ENCODE assay signal across 8 cellular contexts in genomic region chr6:166382933-166383816, GRCh38.
A peak's percentile ranks its signal among the peaks of the same experiment; 100 is the strongest.
DNase-seq lines count a peak whose midpoint lies in the region; ATAC-seq lines count a peak whose summit lies in the region.

Gene MPC1 (minus strand): TSS chr6:166382940. CDS start chr6:166382876, 64 bp downstream.

- DNase-seq in NCI-H526 (lab: John Stamatoyannopoulos, UW) (peak; percentile 85 to 98), kidney tubule cell (ENCODE audit: low spot score) (peak; percentile 97)
- DNase-seq in activated CD4-positive, alpha-beta T cell treated with anti-CD3 and anti-CD28 coated beads for 48 hours = peak; percentile 95
- peak; percentile 84 to 87 for DNase-seq in stimulated activated CD4-positive, alpha-beta T cell treated with anti-CD3 and anti-CD28 coated beads, Interleukin-1b, Interleukin-23, amount 100 ng/mL, for 1 hour (ENCODE audit: low read depth in 2 of 2)

- no peaks in the 10 kb centered on the region for H3K36me3 ChIP-seq in BLaER1

- peak; percentile 91 for ATAC-seq in GM19328 (IDR thresholded peaks at IDR 0.05; ENCODE audit: unreplicated experiment)
- ATAC-seq in HG03469 (IDR thresholded peaks at IDR 0.05; ENCODE audit: unreplicated experiment) = peak; percentile 86

- H3K9me3 ChIP-seq in BLaER1 = no peaks in the 10 kb centered on the region

- H3K4me3 ChIP-seq in BLaER1 = peak within 1 kb of the TSS; percentile 96

- H3K27me3 ChIP-seq in BLaER1 = peaks cover 5% of the 10 kb centered on the region; the same call in 1 of the 2 replicates

- peak within 1 kb of the TSS; percentile 85 for H3K9ac ChIP-seq in BLaER1

- peaks cover 6% of the 10 kb centered on the region; the same call in 1 of the 2 replicates for H4K20me1 ChIP-seq in BLaER1

- peaks cover 28% of the 10 kb centered on the region for H3K4me1 ChIP-seq in BLaER1

- peak within 1 kb of the TSS; percentile 98 for H3K4me2 ChIP-seq in BLaER1

- peak within 1 kb of the TSS; percentile 82 for H3K27ac ChIP-seq in BLaER1
- H3K27ac ChIP-seq in cingulate gyrus (ENCODE audit: low read depth, low read length) = peak within 1 kb of the TSS; percentile 83

Comparison
In these comparisons a context has a peak if more than half of its experiments do, and no peak if none do; other contexts are left out.
1. Peak in every context shown above with its lines: DNase-seq, ATAC-seq, H3K4me3 ChIP-seq and H3K27ac ChIP-seq.